Comparison of ENCODE assay signal across 1 cellular context in genomic region chr14:99682809-99683618, GRCh38.
TF ChIP-seq lines count a peak whose summit lies in the region.

No MANE protein-coding gene starts in this region.

TF ChIP-seq in HepG2, 621 proteins besides CTCF, POLR2A, EP300 and RAD21 (continued from another document and continues in another):
- TF ChIP-seq ZNF766 (CRISPR knock-in tag; IDR thresholded peaks at IDR 0.05; ENCODE audit: borderline replicate concordance): no peak
- TF ChIP-seq ZBTB38 (CRISPR knock-in tag; IDR thresholded peaks at IDR 0.05): 0 out of 2 replicates have a peak, but pooled peaks have one; percentile 43
- peak; percentile 54; the same call in 1 of the 2 replicates for TF ChIP-seq SALL1 (CRISPR knock-in tag; IDR thresholded peaks at IDR 0.05)
- no peak for TF ChIP-seq ZNF256 (CRISPR knock-in tag; conservative IDR thresholded peaks at IDR 0.05)
- TF ChIP-seq, protein P1, sequence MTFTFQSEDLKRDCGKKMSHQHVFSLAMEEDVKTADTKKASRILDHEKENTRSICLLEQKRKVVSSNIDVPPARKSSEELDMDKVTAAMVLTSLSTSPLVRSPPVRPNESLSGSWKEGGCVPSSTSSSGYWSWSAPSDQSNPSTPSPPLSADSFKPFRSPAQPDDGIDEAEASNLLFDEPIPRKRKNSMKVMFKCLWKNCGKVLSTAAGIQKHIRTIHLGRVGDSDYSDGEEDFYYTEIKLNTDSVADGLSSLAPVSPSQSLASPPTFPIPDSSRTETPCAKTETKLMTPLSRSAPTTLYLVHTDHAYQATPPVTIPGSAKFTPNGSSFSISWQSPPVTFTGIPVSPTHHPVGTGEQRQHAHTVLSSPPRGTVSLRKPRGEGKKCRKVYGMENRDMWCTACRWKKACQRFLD (CRISPR knock-in tag; IDR thresholded peaks at IDR 0.05; ENCODE audit: borderline replicate concordance): no peak
- TF ChIP-seq ZNF775 (CRISPR knock-in tag; IDR thresholded peaks at IDR 0.05; ENCODE audit: borderline replicate concordance): no peak
- no peak for TF ChIP-seq HOMEZ (CRISPR knock-in tag; IDR thresholded peaks at IDR 0.05; ENCODE audit: low read depth)
- TF ChIP-seq CC2D1A (CRISPR knock-in tag; IDR thresholded peaks at IDR 0.05): no peak
- no peak for TF ChIP-seq NFE2L1 (CRISPR knock-in tag; IDR thresholded peaks at IDR 0.05; ENCODE audit: borderline replicate concordance)
- TF ChIP-seq ZNF317 (CRISPR knock-in tag; IDR thresholded peaks at IDR 0.05): no peak
- no peak for TF ChIP-seq RAD51 (IDR thresholded peaks at IDR 0.05; ENCODE audit: borderline replicate concordance)
- no peak for TF ChIP-seq MXD4 (CRISPR knock-in tag; IDR thresholded peaks at IDR 0.05)
- TF ChIP-seq, protein P2, sequence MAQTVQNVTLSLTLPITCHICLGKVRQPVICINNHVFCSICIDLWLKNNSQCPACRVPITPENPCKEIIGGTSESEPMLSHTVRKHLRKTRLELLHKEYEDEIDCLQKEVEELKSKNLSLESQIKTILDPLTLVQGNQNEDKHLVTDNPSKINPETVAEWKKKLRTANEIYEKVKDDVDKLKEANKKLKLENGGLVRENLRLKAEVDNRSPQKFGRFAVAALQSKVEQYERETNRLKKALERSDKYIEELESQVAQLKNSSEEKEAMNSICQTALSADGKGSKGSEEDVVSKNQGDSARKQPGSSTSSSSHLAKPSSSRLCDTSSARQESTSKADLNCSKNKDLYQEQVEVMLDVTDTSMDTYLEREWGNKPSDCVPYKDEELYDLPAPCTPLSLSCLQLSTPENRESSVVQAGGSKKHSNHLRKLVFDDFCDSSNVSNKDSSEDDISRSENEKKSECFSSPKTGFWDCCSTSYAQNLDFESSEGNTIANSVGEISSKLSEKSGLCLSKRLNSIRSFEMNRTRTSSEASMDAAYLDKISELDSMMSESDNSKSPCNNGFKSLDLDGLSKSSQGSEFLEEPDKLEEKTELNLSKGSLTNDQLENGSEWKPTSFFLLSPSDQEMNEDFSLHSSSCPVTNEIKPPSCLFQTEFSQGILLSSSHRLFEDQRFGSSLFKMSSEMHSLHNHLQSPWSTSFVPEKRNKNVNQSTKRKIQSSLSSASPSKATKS (CRISPR knock-in tag; IDR thresholded peaks at IDR 0.05): no peak
- TF ChIP-seq KDM2A (CRISPR knock-in tag; IDR thresholded peaks at IDR 0.05; ENCODE audit: borderline replicate concordance, low read depth): peak; percentile 78; the same call in 1 of the 2 replicates
- TF ChIP-seq, protein P3, sequence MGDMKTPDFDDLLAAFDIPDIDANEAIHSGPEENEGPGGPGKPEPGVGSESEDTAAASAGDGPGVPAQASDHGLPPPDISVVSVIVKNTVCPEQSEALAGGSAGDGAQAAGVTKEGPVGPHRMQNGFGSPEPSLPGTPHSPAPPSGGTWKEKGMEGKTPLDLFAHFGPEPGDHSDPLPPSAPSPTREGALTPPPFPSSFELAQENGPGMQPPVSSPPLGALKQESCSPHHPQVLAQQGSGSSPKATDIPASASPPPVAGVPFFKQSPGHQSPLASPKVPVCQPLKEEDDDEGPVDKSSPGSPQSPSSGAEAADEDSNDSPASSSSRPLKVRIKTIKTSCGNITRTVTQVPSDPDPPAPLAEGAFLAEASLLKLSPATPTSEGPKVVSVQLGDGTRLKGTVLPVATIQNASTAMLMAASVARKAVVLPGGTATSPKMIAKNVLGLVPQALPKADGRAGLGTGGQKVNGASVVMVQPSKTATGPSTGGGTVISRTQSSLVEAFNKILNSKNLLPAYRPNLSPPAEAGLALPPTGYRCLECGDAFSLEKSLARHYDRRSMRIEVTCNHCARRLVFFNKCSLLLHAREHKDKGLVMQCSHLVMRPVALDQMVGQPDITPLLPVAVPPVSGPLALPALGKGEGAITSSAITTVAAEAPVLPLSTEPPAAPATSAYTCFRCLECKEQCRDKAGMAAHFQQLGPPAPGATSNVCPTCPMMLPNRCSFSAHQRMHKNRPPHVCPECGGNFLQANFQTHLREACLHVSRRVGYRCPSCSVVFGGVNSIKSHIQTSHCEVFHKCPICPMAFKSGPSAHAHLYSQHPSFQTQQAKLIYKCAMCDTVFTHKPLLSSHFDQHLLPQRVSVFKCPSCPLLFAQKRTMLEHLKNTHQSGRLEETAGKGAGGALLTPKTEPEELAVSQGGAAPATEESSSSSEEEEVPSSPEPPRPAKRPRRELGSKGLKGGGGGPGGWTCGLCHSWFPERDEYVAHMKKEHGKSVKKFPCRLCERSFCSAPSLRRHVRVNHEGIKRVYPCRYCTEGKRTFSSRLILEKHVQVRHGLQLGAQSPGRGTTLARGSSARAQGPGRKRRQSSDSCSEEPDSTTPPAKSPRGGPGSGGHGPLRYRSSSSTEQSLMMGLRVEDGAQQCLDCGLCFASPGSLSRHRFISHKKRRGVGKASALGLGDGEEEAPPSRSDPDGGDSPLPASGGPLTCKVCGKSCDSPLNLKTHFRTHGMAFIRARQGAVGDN (CRISPR knock-in tag; IDR thresholded peaks at IDR 0.05): peak; percentile 55; the same call in 1 of the 2 replicates
- no peak for TF ChIP-seq ZFAT (CRISPR knock-in tag; conservative IDR thresholded peaks at IDR 0.05)
- no peak for TF ChIP-seq RCOR2 (CRISPR knock-in tag; IDR thresholded peaks at IDR 0.05)
- TF ChIP-seq, protein P4, sequence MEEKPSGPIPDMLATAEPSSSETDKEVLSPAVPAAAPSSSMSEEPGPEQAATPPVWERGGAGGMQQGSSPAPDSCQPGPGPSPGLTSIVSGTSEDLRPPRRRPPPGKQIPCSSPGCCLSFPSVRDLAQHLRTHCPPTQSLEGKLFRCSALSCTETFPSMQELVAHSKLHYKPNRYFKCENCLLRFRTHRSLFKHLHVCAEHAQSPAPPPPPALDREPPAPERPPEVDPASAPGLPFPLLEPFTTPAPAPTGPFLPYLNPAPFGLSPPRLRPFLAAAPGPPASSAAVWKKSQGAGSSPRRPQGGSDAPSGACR (CRISPR knock-in tag; IDR thresholded peaks at IDR 0.05): peak; percentile 23; the same call in 1 of the 2 replicates
- TF ChIP-seq ZNF670 (CRISPR knock-in tag; IDR thresholded peaks at IDR 0.05; ENCODE audit: borderline replicate concordance): no peak
- no peak for TF ChIP-seq PLRG1 (conservative IDR thresholded peaks at IDR 0.05)
- no peak for TF ChIP-seq ZNF484 (CRISPR knock-in tag; IDR thresholded peaks at IDR 0.05; ENCODE audit: borderline replicate concordance, low read depth)
- TF ChIP-seq MTA3 (CRISPR knock-in tag; IDR thresholded peaks at IDR 0.05): no peak
- TF ChIP-seq, protein P5, sequence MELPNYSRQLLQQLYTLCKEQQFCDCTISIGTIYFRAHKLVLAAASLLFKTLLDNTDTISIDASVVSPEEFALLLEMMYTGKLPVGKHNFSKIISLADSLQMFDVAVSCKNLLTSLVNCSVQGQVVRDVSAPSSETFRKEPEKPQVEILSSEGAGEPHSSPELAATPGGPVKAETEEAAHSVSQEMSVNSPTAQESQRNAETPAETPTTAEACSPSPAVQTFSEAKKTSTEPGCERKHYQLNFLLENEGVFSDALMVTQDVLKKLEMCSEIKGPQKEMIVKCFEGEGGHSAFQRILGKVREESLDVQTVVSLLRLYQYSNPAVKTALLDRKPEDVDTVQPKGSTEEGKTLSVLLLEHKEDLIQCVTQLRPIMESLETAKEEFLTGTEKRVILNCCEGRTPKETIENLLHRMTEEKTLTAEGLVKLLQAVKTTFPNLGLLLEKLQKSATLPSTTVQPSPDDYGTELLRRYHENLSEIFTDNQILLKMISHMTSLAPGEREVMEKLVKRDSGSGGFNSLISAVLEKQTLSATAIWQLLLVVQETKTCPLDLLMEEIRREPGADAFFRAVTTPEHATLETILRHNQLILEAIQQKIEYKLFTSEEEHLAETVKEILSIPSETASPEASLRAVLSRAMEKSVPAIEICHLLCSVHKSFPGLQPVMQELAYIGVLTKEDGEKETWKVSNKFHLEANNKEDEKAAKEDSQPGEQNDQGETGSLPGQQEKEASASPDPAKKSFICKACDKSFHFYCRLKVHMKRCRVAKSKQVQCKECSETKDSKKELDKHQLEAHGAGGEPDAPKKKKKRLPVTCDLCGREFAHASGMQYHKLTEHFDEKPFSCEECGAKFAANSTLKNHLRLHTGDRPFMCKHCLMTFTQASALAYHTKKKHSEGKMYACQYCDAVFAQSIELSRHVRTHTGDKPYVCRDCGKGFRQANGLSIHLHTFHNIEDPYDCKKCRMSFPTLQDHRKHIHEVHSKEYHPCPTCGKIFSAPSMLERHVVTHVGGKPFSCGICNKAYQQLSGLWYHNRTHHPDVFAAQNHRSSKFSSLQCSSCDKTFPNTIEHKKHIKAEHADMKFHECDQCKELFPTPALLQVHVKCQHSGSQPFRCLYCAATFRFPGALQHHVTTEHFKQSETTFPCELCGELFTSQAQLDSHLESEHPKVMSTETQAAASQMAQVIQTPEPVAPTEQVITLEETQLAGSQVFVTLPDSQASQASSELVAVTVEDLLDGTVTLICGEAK (IDR thresholded peaks at IDR 0.05): no peak
- TF ChIP-seq, protein P5 (CRISPR knock-in tag; IDR thresholded peaks at IDR 0.05): no peak
- TF ChIP-seq HOXA9 (CRISPR knock-in tag; IDR thresholded peaks at IDR 0.05; ENCODE audit: borderline replicate concordance): no peak
- no peak for TF ChIP-seq ZBTB39 (CRISPR knock-in tag; IDR thresholded peaks at IDR 0.05)
- TF ChIP-seq CENPX (CRISPR knock-in tag; IDR thresholded peaks at IDR 0.05): no peak
- no peak; the same call in 1 of the 2 replicates for TF ChIP-seq NCOA1 (CRISPR knock-in tag; IDR thresholded peaks at IDR 0.05)
- TF ChIP-seq, protein P6, sequence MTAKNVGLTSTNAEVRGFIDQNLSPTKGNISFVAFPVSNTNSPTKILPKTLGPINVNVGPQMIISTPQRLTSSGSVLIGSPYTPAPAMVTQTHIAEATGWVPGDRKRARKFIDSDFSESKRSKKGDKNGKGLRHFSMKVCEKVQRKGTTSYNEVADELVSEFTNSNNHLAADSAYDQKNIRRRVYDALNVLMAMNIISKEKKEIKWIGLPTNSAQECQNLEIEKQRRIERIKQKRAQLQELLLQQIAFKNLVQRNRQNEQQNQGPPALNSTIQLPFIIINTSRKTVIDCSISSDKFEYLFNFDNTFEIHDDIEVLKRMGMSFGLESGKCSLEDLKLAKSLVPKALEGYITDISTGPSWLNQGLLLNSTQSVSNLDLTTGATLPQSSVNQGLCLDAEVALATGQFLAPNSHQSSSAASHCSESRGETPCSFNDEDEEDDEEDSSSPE (CRISPR knock-in tag; IDR thresholded peaks at IDR 0.05): no peak
- no peak for TF ChIP-seq NONO (IDR thresholded peaks at IDR 0.05)
- peak; percentile 78 for TF ChIP-seq NONO (CRISPR knock-in tag; conservative IDR thresholded peaks at IDR 0.05)
- TF ChIP-seq SRSF9 (IDR thresholded peaks at IDR 0.05; ENCODE audit: borderline replicate concordance, insufficient read depth, low read depth, low read length, poor library complexity, severe bottlenecking): no peak
- TF ChIP-seq ATF7-NPFF (CRISPR knock-in tag; IDR thresholded peaks at IDR 0.05; ENCODE audit: low read depth): peak; percentile 48; the same call in 1 of the 2 replicates
- no peak for TF ChIP-seq DR1 (CRISPR knock-in tag; IDR thresholded peaks at IDR 0.05)
- no peak for TF ChIP-seq AHR (CRISPR knock-in tag; IDR thresholded peaks at IDR 0.05)
